ENCODE assay signal across 8 cellular contexts in genomic region chr1:161439280-161440232, GRCh38.
DNase-seq lines count a peak whose midpoint lies in the region; ATAC-seq and TF ChIP-seq lines count a peak whose summit lies in the region.

No MANE protein-coding gene starts in this region.

- H3K36me3 Mint-ChIP-seq in activated T-helper 2 cell treated with anti-CD3 and anti-CD28 coated beads, Interferon-gamma antibody, Interleukin-2, Interleukin-4, amounts not matched to agents 10 μg/mL and 5 μg/mL and 100 μg/mL, durations not matched to agents 14 hours and 24 hours and 36 hours (ENCODE audit: low read depth), result no peaks in the 10 kb centered on the region
- H3K36me3 Mint-ChIP-seq in stimulated activated effector memory CD8-positive, alpha-beta T cell treated with anti-CD3 and anti-CD28 coated beads, Interleukin-12 subunit alpha, Interleukin-12 subunit beta, amount 100 ng/mL, for 72 hours, result peaks cover 13% of the 10 kb centered on the region

- TF ChIP-seq CTCF in AG09309 (IDR thresholded peaks at IDR 0.05; ENCODE audit: control insufficient read depth, insufficient read depth, low read depth, low read length, missing control alignments), result no peak

- DNase-seq in AG09309 (ENCODE audit: low read depth), result no peak
- peak; percentile 30 for DNase-seq in activated T-helper 2 cell treated with anti-CD3 and anti-CD28 coated beads, Interferon-gamma antibody, Interleukin-2, Interleukin-4, amounts not matched to agents 10 μg/mL and 5 μg/mL and 100 μg/mL, durations not matched to agents 14 hours and 24 hours and 36 hours (ENCODE audit: low spot score)
- peak; percentile 54 for DNase-seq in iris pigment epithelial cell (ENCODE audit: low read depth)
- peak in 1 of 2 donors; percentile 67 for DNase-seq in stimulated activated effector memory CD8-positive, alpha-beta T cell treated with anti-CD3 and anti-CD28 coated beads, Interleukin-12 subunit alpha, Interleukin-12 subunit beta, amount 100 ng/mL, for 72 hours (ENCODE audit: low spot score in 2 of 2)
- DNase-seq in NCI-H524 (lab: John Stamatoyannopoulos, UW), result no peak
- no peak for DNase-seq in SKM-1 (lab: John Stamatoyannopoulos, UW; ENCODE audit: unreplicated experiment)

- peak overlapping the region; percentile 37 for H3K4me3 Mint-ChIP-seq in activated T-helper 2 cell treated with anti-CD3 and anti-CD28 coated beads, Interferon-gamma antibody, Interleukin-2, Interleukin-4, amounts not matched to agents 10 μg/mL and 5 μg/mL and 100 μg/mL, durations not matched to agents 14 hours and 24 hours and 36 hours (ENCODE audit: low read depth)
- peak overlapping the region; percentile 83 for H3K4me3 Mint-ChIP-seq in stimulated activated effector memory CD8-positive, alpha-beta T cell treated with anti-CD3 and anti-CD28 coated beads, Interleukin-12 subunit alpha, Interleukin-12 subunit beta, amount 100 ng/mL, for 72 hours

- peaks cover 6% of the 10 kb centered on the region for H3K4me1 Mint-ChIP-seq in activated T-helper 2 cell treated with anti-CD3 and anti-CD28 coated beads, Interferon-gamma antibody, Interleukin-2, Interleukin-4, amounts not matched to agents 10 μg/mL and 5 μg/mL and 100 μg/mL, durations not matched to agents 14 hours and 24 hours and 36 hours (ENCODE audit: low read depth)
- H3K4me1 Mint-ChIP-seq in stimulated activated effector memory CD8-positive, alpha-beta T cell treated with anti-CD3 and anti-CD28 coated beads, Interleukin-12 subunit alpha, Interleukin-12 subunit beta, amount 100 ng/mL, for 72 hours, result peaks cover 22% of the 10 kb centered on the region

- peak overlapping the region; percentile 33 for H3K4me3 ChIP-seq in AG09309 (ENCODE audit: control insufficient read depth, low read depth, low read length)
- H3K4me3 ChIP-seq in HUES48 (ENCODE audit: low read depth, low read length), result peak overlapping the region; percentile 92

- H3K27ac Mint-ChIP-seq in activated T-helper 2 cell treated with anti-CD3 and anti-CD28 coated beads, Interferon-gamma antibody, Interleukin-2, Interleukin-4, amounts not matched to agents 10 μg/mL and 5 μg/mL and 100 μg/mL, durations not matched to agents 14 hours and 24 hours and 36 hours, result no peak overlapping the region
- no peak overlapping the region for H3K27ac Mint-ChIP-seq in stimulated activated effector memory CD8-positive, alpha-beta T cell treated with anti-CD3 and anti-CD28 coated beads, Interleukin-12 subunit alpha, Interleukin-12 subunit beta, amount 100 ng/mL, for 72 hours

- H3K9me3 ChIP-seq in HUES48 (ENCODE audit: control insufficient read depth, insufficient read depth, low read length), result no peaks in the 10 kb centered on the region

- H3K27me3 ChIP-seq in HUES48 (ENCODE audit: control insufficient read depth, insufficient read depth, low read length), result peaks cover 40% of the 10 kb centered on the region

- H3K36me3 ChIP-seq in HUES48 (ENCODE audit: control insufficient read depth, insufficient read depth, low read length), result no peaks in the 10 kb centered on the region

- intact Hi-C loops in activated T-helper 2 cell treated with anti-CD3 and anti-CD28 coated beads, Interferon-gamma antibody, Interleukin-2, Interleukin-4, amounts not matched to agents 10 μg/mL and 5 μg/mL and 100 μg/mL, durations not matched to agents 14 hours and 24 hours and 36 hours (cut with micrococcal nuclease), result no loop called here

- H3K27ac ChIP-seq in HUES48 (ENCODE audit: low read depth, low read length), result no peak overlapping the region

- H3K4me1 ChIP-seq in HUES48 (ENCODE audit: control insufficient read depth, insufficient read depth, low read length), result 0 out of 2 replicates have a peak, but pooled peaks cover 3% of the 10 kb centered on the region

- peaks cover 4% of the 10 kb centered on the region for H3K9me3 Mint-ChIP-seq in activated T-helper 2 cell treated with anti-CD3 and anti-CD28 coated beads, Interferon-gamma antibody, Interleukin-2, Interleukin-4, amounts not matched to agents 10 μg/mL and 5 μg/mL and 100 μg/mL, durations not matched to agents 14 hours and 24 hours and 36 hours
- H3K9me3 Mint-ChIP-seq in stimulated activated effector memory CD8-positive, alpha-beta T cell treated with anti-CD3 and anti-CD28 coated beads, Interleukin-12 subunit alpha, Interleukin-12 subunit beta, amount 100 ng/mL, for 72 hours, result peaks cover 3% of the 10 kb centered on the region

- peak overlapping the region; percentile 21; the same call in 1 of the 2 replicates for H3K9ac ChIP-seq in HUES48 (ENCODE audit: low read depth, low read length)

- no peak for ATAC-seq in stimulated activated effector memory CD8-positive, alpha-beta T cell treated with anti-CD3 and anti-CD28 coated beads, Interleukin-12 subunit alpha, Interleukin-12 subunit beta, amount 100 ng/mL, for 72 hours
- no peak for ATAC-seq in GM18520 (IDR thresholded peaks at IDR 0.05; ENCODE audit: unreplicated experiment)

- H3K27me3 Mint-ChIP-seq in activated T-helper 2 cell treated with anti-CD3 and anti-CD28 coated beads, Interferon-gamma antibody, Interleukin-2, Interleukin-4, amounts not matched to agents 10 μg/mL and 5 μg/mL and 100 μg/mL, durations not matched to agents 14 hours and 24 hours and 36 hours (ENCODE audit: low read depth), result peaks cover 33% of the 10 kb centered on the region

Comparison
In these comparisons a context has a peak if more than half of its experiments do, and no peak if none do; other contexts are left out.
1. DNase-seq: peak in activated T-helper 2 cell treated with anti-CD3 and anti-CD28 coated beads, Interferon-gamma antibody, Interleukin-2, Interleukin-4, amounts not matched to agents 10 μg/mL and 5 μg/mL and 100 μg/mL, durations not matched to agents 14 hours and 24 hours and 36 hours (single experiment) and iris pigment epithelial cell (single experiment); none in AG09309 (single experiment), NCI-H524 (0 of 2) and SKM-1 (single experiment).